8 cellular contexts compared by ENCODE assay signal in the genomic region with DNA sequence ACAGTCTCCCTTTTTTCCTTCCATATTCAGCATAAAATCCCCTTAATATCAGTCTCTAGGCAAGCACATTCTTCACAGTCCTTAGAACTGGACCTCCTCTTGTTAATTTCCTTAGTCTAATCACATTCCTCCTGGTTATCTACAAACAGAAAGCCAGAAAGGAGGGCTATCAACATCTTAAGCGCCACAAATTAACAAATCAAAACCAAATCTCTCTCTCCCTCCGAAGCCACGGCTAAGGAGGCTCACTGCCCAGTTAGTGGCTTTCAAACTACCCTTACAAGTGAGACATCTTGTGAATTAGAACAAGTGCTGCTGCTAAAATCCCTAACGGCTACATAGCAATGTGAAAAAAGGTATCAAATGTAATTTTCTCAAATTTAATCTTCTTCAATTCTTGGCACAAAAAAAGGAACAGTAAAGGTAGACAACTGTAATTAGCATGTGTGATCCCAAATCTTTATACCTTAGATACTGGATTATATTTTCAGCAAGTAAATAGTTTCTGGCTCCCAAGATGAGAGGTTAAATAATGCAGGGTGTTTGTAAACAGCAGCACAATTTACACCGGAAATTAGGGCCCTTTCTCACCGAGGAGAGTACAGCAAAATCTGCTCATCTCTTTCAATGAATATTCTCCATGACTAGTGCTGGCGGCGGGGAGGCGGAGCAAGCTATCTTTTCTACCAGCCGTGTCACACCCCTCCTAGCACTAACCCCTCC. TPM values are rescaled to one million over a fixed set of nuclear protein-coding genes. Genes with fewer than 3 reads are reported as not detected.
DNase-seq lines count a peak whose midpoint lies in the region; ATAC-seq, FAIRE-seq and TF ChIP-seq lines count a peak whose summit lies in the region.

No MANE protein-coding gene starts in this region.

- intact Hi-C loops in lower leg skin (cut with DNase I; ENCODE audit: low total_unique reads): no loop called here

- FAIRE-seq in bronchial epithelial cell (lab: Jason Lieb, UNC): no peak

- no peak for TF ChIP-seq POLR2A in lower leg skin (IDR thresholded peaks at IDR 0.05)

- WGBS in lower leg skin, 2 donors: 5 to 6% methylated on average over 10 of the region's 10 CpGs

- H3K27me3 Mint-ChIP-seq in T-helper 2 cell treated with Interferon-gamma antibody and Interleukin-4, amounts not matched to agents 5 μg/mL and 100 μg/mL, for 36 hours (ENCODE audit: low read depth): no peaks in the 10 kb centered on the region

- peaks cover 54% of the 10 kb centered on the region for H3K4me1 Mint-ChIP-seq in T-helper 2 cell treated with Interferon-gamma antibody and Interleukin-4, amounts not matched to agents 5 μg/mL and 100 μg/mL, for 36 hours (ENCODE audit: low read depth)

- H3K4me3 ChIP-seq in bronchial epithelial cell (ENCODE audit: low read depth, low read length) (peak overlapping the region; percentile 86), lower leg skin (ENCODE audit: low read depth, poor library complexity, severe bottlenecking) (peak overlapping the region; percentile 73)

- no peaks in the 10 kb centered on the region for H3K9me3 Mint-ChIP-seq in T-helper 2 cell treated with Interferon-gamma antibody and Interleukin-4, amounts not matched to agents 5 μg/mL and 100 μg/mL, for 36 hours

- peaks cover 26% of the 10 kb centered on the region for H3K36me3 Mint-ChIP-seq in T-helper 2 cell treated with Interferon-gamma antibody and Interleukin-4, amounts not matched to agents 5 μg/mL and 100 μg/mL, for 36 hours (ENCODE audit: low read depth)

- no peak for TF ChIP-seq CTCF in bronchial epithelial cell (IDR thresholded peaks at IDR 0.05; ENCODE audit: insufficient read depth, low read length, severe bottlenecking)
- TF ChIP-seq CTCF in lower leg skin (IDR thresholded peaks at IDR 0.05): no peak

- no peaks in the 10 kb centered on the region for H3K27me3 ChIP-seq in bronchial epithelial cell (ENCODE audit: control insufficient read depth, insufficient read depth, low read length)

- peaks cover 6% of the 10 kb centered on the region for H3K36me3 ChIP-seq in bronchial epithelial cell (ENCODE audit: control insufficient read depth, insufficient read depth, low read length)

- peak overlapping the region; percentile 91 for H3K4me3 Mint-ChIP-seq in T-helper 2 cell treated with Interferon-gamma antibody and Interleukin-4, amounts not matched to agents 5 μg/mL and 100 μg/mL, for 36 hours

- DNase-seq in NCI-H2227 (lab: John Stamatoyannopoulos, UW; ENCODE audit: unreplicated experiment) (peak; percentile 79), NCI-H2227 treated with DMSO at 0.1 percent for 48 hours (lab: John Stamatoyannopoulos, UW) (no peak), HUDEP-2 (lab: John Stamatoyannopoulos, UW; ENCODE audit: unreplicated experiment in 76 of 76) (peak in 52 of 76 experiments; percentile 19 to 84 (median 71)), bronchial epithelial cell (ENCODE audit: low read depth) (peak; percentile 68), lower leg skin (ENCODE audit: low spot score in 2 of 2) (no peak)
- peak; percentile 83 for DNase-seq in T-helper 2 cell treated with Interferon-gamma antibody and Interleukin-4, amounts not matched to agents 5 μg/mL and 100 μg/mL, for 36 hours (ENCODE audit: low spot score)
- peak; percentile 56 to 61 for DNase-seq in stimulated activated CD8-positive, alpha-beta memory T cell treated with anti-CD3 and anti-CD28 coated beads, Interleukin-2, amount 100 ng/mL, for 1 hour (ENCODE audit: low read depth in 2 of 2)

- H3K27ac Mint-ChIP-seq in T-helper 2 cell treated with Interferon-gamma antibody and Interleukin-4, amounts not matched to agents 5 μg/mL and 100 μg/mL, for 36 hours: peak overlapping the region; percentile 99

- ATAC-seq in HG03108 (IDR thresholded peaks at IDR 0.05; ENCODE audit: unreplicated experiment): no peak

RNA-seq across cellular contexts. Expression of gene TRIM39, which starts 1.4 kb away (rescaled TPM):
- total RNA-seq in bronchial epithelial cell (8.4 and 11.1 TPM in 2 replicates), lower leg skin (10 to 100 TPM in 3 of 4 donors, 1 to 10 TPM in 1; 8.6 to 15.2 (median 12.6) TPM)

RNA-seq across cellular contexts. Expression of gene RPP21, which starts 19.6 kb away (rescaled TPM):
- 29.0 and 45.2 TPM in 2 replicates for total RNA-seq in bronchial epithelial cell
- 100 to 1,000 TPM in 2 of 4 donors, 10 to 100 TPM in 2; 73.3 to 177 (median 108) TPM for total RNA-seq in lower leg skin

Comparison
In these comparisons a context has a peak if more than half of its experiments do, and no peak if none do; other contexts are left out.
1. DNase-seq: peak in NCI-H2227 (single experiment), HUDEP-2 (52 of 76), T-helper 2 cell treated with Interferon-gamma antibody and Interleukin-4, amounts not matched to agents 5 μg/mL and 100 μg/mL, for 36 hours (single experiment), bronchial epithelial cell (single experiment) and stimulated activated CD8-positive, alpha-beta memory T cell treated with anti-CD3 and anti-CD28 coated beads, Interleukin-2, amount 100 ng/mL, for 1 hour (2 of 2); none in NCI-H2227 treated with DMSO at 0.1 percent for 48 hours (single experiment) and lower leg skin (0 of 2).